21 cellular contexts compared by ENCODE assay signal in the genomic region with DNA sequence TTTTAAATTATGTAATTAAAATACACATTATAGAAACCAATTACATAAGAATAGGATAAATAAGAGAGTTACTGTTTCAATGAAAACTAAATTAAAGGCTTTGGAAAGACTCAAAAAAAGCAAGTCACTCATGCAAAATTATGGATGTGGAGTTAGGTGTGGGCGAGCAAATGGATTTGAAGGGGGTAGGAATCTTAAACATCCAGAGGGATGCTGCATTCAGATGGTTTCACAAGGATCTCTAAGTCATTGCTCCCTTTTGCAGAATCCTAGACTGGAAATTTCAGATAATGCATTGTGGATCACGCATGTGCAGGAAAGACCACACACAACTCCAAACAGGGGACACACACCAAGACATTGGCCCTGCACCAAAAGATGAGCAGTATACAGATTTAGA.
"Had no signal": no experiment of that assay in that cellular context is flagged by ENCODE, and none has a peak within 500 bp of the region (broad histone marks: within the 10 kb centered on the region; RNA-seq: fewer than 3 reads in every experiment).

No MANE protein-coding gene starts in this region.

- H3K36me3 Mint-ChIP-seq: immature natural killer cell; naive thymus-derived CD8-positive, alpha-beta T cell; stimulated activated effector memory CD8-positive, alpha-beta T cell treated with anti-CD3 and anti-CD28 coated beads, Interleukin-12 subunit alpha, Interleukin-12 subunit beta, amount 100 ng/mL, for 72 hours; type B pancreatic cell had no signal

- H3K4me3 ChIP-seq: dorsolateral prefrontal cortex, lower lobe of right lung, pancreas, right atrium auricular region, smooth muscle cell, stomach, testis, tibial artery had no signal

- ATAC-seq: left ventricle myocardium superior; naive thymus-derived CD8-positive, alpha-beta T cell; sciatic nerve; stimulated activated effector memory CD8-positive, alpha-beta T cell treated with anti-CD3 and anti-CD28 coated beads, Interleukin-12 subunit alpha, Interleukin-12 subunit beta, amount 100 ng/mL, for 72 hours had no signal

- H3K27me3 ChIP-seq: dorsolateral prefrontal cortex, pancreas, right atrium auricular region, stomach, testis, tibial artery had no signal

- DNase-seq: dorsolateral prefrontal cortex; effector CD4-positive, alpha-beta T cell; hypothalamus; immature natural killer cell; left ventricle myocardium superior; lower lobe of right lung; naive thymus-derived CD8-positive, alpha-beta T cell; pancreas; stimulated activated CD4-positive, alpha-beta T cell treated with anti-CD3 and anti-CD28 coated beads, Interleukin-2, amount 100 ng/mL, for 24 hours; stimulated activated CD4-positive, alpha-beta T cell treated with anti-CD3 and anti-CD28 coated beads, Interleukin-4, amount 100 ng/mL, for 24 hours; stimulated activated naive CD4-positive, alpha-beta T cell treated with Interleukin-2 at 50 U/mL for 16 hours; stomach; testis; tibial artery had no signal

- H3K9me3 ChIP-seq: lower lobe of right lung, neutrophil, pancreas, right atrium auricular region, stomach, testis, tibial artery had no signal

- H3K4me3 Mint-ChIP-seq: immature natural killer cell; naive thymus-derived CD8-positive, alpha-beta T cell; neural crest cell; stimulated activated effector memory CD8-positive, alpha-beta T cell treated with anti-CD3 and anti-CD28 coated beads, Interleukin-12 subunit alpha, Interleukin-12 subunit beta, amount 100 ng/mL, for 72 hours; type B pancreatic cell had no signal

- H3K27ac Mint-ChIP-seq: immature natural killer cell; naive thymus-derived CD8-positive, alpha-beta T cell; stimulated activated effector memory CD8-positive, alpha-beta T cell treated with anti-CD3 and anti-CD28 coated beads, Interleukin-12 subunit alpha, Interleukin-12 subunit beta, amount 100 ng/mL, for 72 hours had no signal

- H3K4me2 ChIP-seq: smooth muscle cell had no signal

- H3K36me3 ChIP-seq: lower lobe of right lung, neutrophil, pancreas, right atrium auricular region, stomach, tibial artery had no signal

- H3K9me3 Mint-ChIP-seq: immature natural killer cell, neural crest cell had no signal

- H3K4me1 ChIP-seq: lower lobe of right lung, pancreas, right atrium auricular region, stomach, testis had no signal

- H3K4me1 Mint-ChIP-seq: immature natural killer cell; naive thymus-derived CD8-positive, alpha-beta T cell; stimulated activated effector memory CD8-positive, alpha-beta T cell treated with anti-CD3 and anti-CD28 coated beads, Interleukin-12 subunit alpha, Interleukin-12 subunit beta, amount 100 ng/mL, for 72 hours had no signal

- H3K27ac ChIP-seq: lower lobe of right lung, neutrophil, pancreas, right atrium auricular region, stomach, testis, tibial artery had no signal
